Comparison of ENCODE assay signal across 8 cellular contexts in the genomic region with DNA sequence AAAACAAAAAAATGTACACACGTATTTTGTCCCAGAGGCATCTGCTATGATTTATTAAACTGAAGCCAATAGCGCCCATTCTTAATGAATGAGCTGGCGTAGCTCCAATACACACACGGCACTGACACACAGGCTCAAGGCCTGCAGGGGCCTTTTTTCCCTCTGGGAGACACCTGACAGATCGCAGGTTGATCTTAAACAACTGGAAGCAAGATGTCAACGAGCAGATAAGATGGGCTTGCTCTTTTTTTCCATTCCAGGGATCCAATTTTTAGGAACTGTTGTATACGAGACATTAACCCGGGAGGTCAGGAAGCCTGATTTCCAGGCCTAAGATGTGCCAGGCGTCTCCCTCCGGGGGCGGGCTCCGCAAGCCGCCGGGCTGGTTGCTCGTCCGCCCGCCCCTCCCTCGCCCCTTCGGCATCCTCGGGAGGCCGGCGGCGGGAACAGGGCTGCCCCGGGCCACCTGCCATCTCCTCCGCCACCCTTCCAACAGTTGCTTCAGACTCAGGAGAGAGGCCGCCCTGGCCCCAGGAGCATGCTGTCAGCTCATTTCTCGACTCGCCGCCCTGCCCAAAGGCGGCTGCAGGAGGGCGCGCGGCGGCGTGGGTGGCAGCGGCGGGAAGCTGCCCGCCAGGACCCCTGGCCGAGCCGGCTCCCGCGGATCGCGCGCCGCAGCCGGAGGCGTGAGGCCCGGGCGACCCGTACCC. TPM values are rescaled to one million over a fixed set of nuclear protein-coding genes. Genes with fewer than 3 reads are reported as not detected.
A peak's percentile ranks its signal among the peaks of the same experiment; 100 is the strongest.
DNase-seq lines count a peak whose midpoint lies in the region; ATAC-seq and TF ChIP-seq lines count a peak whose summit lies in the region.

No MANE protein-coding gene starts in this region.

- H3K27ac Mint-ChIP-seq in endodermal cell, result no peak overlapping the region
- peak overlapping the region; percentile 92 to 97 for H3K27ac Mint-ChIP-seq in stimulated activated naive CD8-positive, alpha-beta T cell treated with anti-CD3 and anti-CD28 coated beads, Interleukin-15, amount 100 ng/mL, for 72 hours

- H3K4me1 ChIP-seq in endodermal cell (ENCODE audit: control insufficient read depth, insufficient read depth, low read length) (peaks cover 10% of the 10 kb centered on the region), mucosa of rectum (ENCODE audit: control insufficient read depth in 2 of 2, insufficient read depth in 2 of 2, low read length in 2 of 2) (peaks cover 11 to 27% of the 10 kb centered on the region in 2 donors)

- WGBS in endodermal cell (ENCODE audit: insufficient coverage in 1 of 2, insufficient read length in 1 of 2), 2 experiments, result 7 to 17% methylated on average over 21 to 51 of the region's 51 CpGs

- H3K9ac ChIP-seq in endodermal cell (ENCODE audit: extremely low read depth, low read length, poor library complexity, severe bottlenecking) (no peak overlapping the region), mucosa of rectum (ENCODE audit: low read depth in 1 of 2, low read length in 2 of 2) (peak overlapping the region; percentile 68 to 69)

- peak; percentile 35 for DNase-seq in NK-92 treated with Interleukin-12 subunit alpha and Interleukin-12 subunit beta, amount 100 ng/mL, for 24 hours (lab: John Stamatoyannopoulos, UW)
- DNase-seq in NK-92 (lab: John Stamatoyannopoulos, UW; ENCODE audit: unreplicated experiment) (no peak), NCI-H2107 treated with DMSO at 0.1 percent for 48 hours (lab: John Stamatoyannopoulos, UW; ENCODE audit: unreplicated experiment) (peak; percentile 61), endodermal cell (peak; percentile 76)
- DNase-seq in activated CD4-positive, alpha-beta T cell treated with anti-CD3 and anti-CD28 coated beads, Interleukin-2, amount 50 U/mL, for 24 hours (ENCODE audit: low read depth in 1 of 2, low spot score in 1 of 2), result peak; percentile 19 to 20
- DNase-seq in stimulated activated naive CD8-positive, alpha-beta T cell treated with anti-CD3 and anti-CD28 coated beads, Interleukin-15, amount 100 ng/mL, for 72 hours, result peak in 1 of 2 donors; percentile 43

- H3K9me3 Mint-ChIP-seq in endodermal cell, result no peaks in the 10 kb centered on the region
- H3K9me3 Mint-ChIP-seq in stimulated activated naive CD8-positive, alpha-beta T cell treated with anti-CD3 and anti-CD28 coated beads, Interleukin-15, amount 100 ng/mL, for 72 hours, result no peaks in the 10 kb centered on the region

- ATAC-seq in HG02943 (IDR thresholded peaks at IDR 0.05; ENCODE audit: low read depth, unreplicated experiment), result peak; percentile 13
- peak; percentile 2 for ATAC-seq in stimulated activated naive CD8-positive, alpha-beta T cell treated with anti-CD3 and anti-CD28 coated beads, Interleukin-15, amount 100 ng/mL, for 72 hours

- TF ChIP-seq CTCF in endodermal cell (conservative IDR thresholded peaks at IDR 0.05), result no peak

- peak overlapping the region; percentile 96 for H3K4me3 Mint-ChIP-seq in endodermal cell
- H3K4me3 Mint-ChIP-seq in stimulated activated naive CD8-positive, alpha-beta T cell treated with anti-CD3 and anti-CD28 coated beads, Interleukin-15, amount 100 ng/mL, for 72 hours, result peak overlapping the region; percentile 87 to 100

- H3K27me3 Mint-ChIP-seq in endodermal cell (ENCODE audit: insufficient read depth), result peaks cover 13% of the 10 kb centered on the region
- H3K27me3 Mint-ChIP-seq in stimulated activated naive CD8-positive, alpha-beta T cell treated with anti-CD3 and anti-CD28 coated beads, Interleukin-15, amount 100 ng/mL, for 72 hours, result no peaks in the 10 kb centered on the region

- H3K4me3 ChIP-seq in endodermal cell (ENCODE audit: low read length) (peak overlapping the region; percentile 89), mucosa of rectum (ENCODE audit: low read length in 2 of 2) (peak overlapping the region; percentile 75 to 95)

- peaks cover 15% of the 10 kb centered on the region for H3K4me1 Mint-ChIP-seq in endodermal cell
- peaks cover 37% of the 10 kb centered on the region for H3K4me1 Mint-ChIP-seq in stimulated activated naive CD8-positive, alpha-beta T cell treated with anti-CD3 and anti-CD28 coated beads, Interleukin-15, amount 100 ng/mL, for 72 hours

- no peaks in the 10 kb centered on the region for H3K36me3 Mint-ChIP-seq in endodermal cell (ENCODE audit: low read depth)

- H3K27me3 ChIP-seq in endodermal cell (ENCODE audit: control insufficient read depth, insufficient read depth, low read length, poor library complexity, severe bottlenecking), result no peaks in the 10 kb centered on the region
- no peaks in the 10 kb centered on the region for H3K27me3 ChIP-seq in mucosa of rectum (ENCODE audit: control insufficient read depth in 2 of 2, insufficient read depth in 2 of 2, low read length in 2 of 2)

- H3K9me3 ChIP-seq in endodermal cell (ENCODE audit: control insufficient read depth, low read length) (no peaks in the 10 kb centered on the region), mucosa of rectum (ENCODE audit: control insufficient read depth in 2 of 2, low read length in 2 of 2) (no peaks in the 10 kb centered on the region)

- H3K36me3 ChIP-seq in endodermal cell (ENCODE audit: control insufficient read depth, insufficient read depth, low read length) (peaks cover 20% of the 10 kb centered on the region), mucosa of rectum (ENCODE audit: control insufficient read depth in 2 of 2, insufficient read depth in 2 of 2, low read length in 2 of 2) (peaks cover 6 to 14% of the 10 kb centered on the region in 2 donors)

- H3K27ac ChIP-seq in endodermal cell (ENCODE audit: low read depth, low read length) (no peak overlapping the region), mucosa of rectum (ENCODE audit: low read depth in 2 of 2, low read length in 2 of 2) (peak overlapping the region; percentile 64 to 72)

RNA-seq across cellular contexts. Expression of gene TTC13, which starts 0.7 kb away (rescaled TPM):
- total RNA-seq in endodermal cell, result 10 to 100 TPM; 12.4 to 14.5 TPM
- 18.5 TPM for polyA plus RNA-seq in endodermal cell (2013, experiment 1 of 2)
- 19.7 TPM for polyA plus RNA-seq in endodermal cell (2013, experiment 2 of 2)

RNA-seq across cellular contexts. Expression of gene ARV1, which starts 1.0 kb away (rescaled TPM):
- total RNA-seq in endodermal cell, result 10 to 100 TPM in 1 of 2 donors, 1 to 10 TPM in 1; 8.4 to 12.5 TPM
- polyA plus RNA-seq in endodermal cell (2013, experiment 1 of 2), result 24.5 TPM
- 21.3 TPM for polyA plus RNA-seq in endodermal cell (2013, experiment 2 of 2)
